In the genomic region with DNA sequence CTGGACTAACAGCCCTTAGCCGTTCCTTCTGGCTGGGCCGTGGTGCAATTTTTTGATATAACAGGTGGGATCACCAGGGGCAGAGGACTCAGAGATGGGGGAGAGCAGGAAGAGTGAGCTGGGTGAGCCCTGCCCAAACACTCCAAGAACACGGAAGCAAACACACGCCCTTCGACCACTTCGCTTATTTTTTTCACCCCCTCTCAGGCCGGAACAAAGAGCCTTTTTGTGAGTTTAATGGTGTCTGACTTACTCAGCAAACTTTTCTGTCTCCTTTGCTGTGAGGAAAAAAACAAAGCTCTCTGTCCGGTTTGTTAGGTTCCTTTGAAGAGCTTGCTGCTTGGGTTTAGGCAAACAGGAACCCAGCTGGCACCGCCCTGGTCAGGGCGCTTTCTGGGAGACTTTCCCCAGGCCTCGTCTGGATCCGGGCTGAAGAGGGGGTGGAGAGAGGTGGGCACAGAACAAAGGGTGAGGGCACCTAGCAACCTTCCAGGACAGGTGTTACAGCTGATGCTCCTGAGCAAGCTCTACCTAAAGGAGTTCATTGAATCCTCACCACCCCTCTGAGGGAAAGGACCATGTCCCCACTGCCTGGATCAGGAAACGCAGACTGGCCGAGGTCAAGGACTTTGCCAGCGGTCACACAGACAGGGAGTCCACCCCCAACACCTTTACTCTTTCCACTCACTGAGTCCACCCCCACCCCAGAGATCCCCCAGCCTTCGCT, we compare ENCODE assay signal across 1 cellular context.
TF ChIP-seq lines count a peak whose summit lies in the region.

No MANE protein-coding gene starts in this region.

TF ChIP-seq in HepG2, 621 proteins besides CTCF, POLR2A, EP300 and RAD21 (continued from another document and continues in another):
- TF ChIP-seq, protein P1, sequence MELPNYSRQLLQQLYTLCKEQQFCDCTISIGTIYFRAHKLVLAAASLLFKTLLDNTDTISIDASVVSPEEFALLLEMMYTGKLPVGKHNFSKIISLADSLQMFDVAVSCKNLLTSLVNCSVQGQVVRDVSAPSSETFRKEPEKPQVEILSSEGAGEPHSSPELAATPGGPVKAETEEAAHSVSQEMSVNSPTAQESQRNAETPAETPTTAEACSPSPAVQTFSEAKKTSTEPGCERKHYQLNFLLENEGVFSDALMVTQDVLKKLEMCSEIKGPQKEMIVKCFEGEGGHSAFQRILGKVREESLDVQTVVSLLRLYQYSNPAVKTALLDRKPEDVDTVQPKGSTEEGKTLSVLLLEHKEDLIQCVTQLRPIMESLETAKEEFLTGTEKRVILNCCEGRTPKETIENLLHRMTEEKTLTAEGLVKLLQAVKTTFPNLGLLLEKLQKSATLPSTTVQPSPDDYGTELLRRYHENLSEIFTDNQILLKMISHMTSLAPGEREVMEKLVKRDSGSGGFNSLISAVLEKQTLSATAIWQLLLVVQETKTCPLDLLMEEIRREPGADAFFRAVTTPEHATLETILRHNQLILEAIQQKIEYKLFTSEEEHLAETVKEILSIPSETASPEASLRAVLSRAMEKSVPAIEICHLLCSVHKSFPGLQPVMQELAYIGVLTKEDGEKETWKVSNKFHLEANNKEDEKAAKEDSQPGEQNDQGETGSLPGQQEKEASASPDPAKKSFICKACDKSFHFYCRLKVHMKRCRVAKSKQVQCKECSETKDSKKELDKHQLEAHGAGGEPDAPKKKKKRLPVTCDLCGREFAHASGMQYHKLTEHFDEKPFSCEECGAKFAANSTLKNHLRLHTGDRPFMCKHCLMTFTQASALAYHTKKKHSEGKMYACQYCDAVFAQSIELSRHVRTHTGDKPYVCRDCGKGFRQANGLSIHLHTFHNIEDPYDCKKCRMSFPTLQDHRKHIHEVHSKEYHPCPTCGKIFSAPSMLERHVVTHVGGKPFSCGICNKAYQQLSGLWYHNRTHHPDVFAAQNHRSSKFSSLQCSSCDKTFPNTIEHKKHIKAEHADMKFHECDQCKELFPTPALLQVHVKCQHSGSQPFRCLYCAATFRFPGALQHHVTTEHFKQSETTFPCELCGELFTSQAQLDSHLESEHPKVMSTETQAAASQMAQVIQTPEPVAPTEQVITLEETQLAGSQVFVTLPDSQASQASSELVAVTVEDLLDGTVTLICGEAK (IDR thresholded peaks at IDR 0.05), result no peak
- TF ChIP-seq, protein P1 (CRISPR knock-in tag; IDR thresholded peaks at IDR 0.05), result no peak
- TF ChIP-seq RXRA (CRISPR knock-in tag; IDR thresholded peaks at IDR 0.05), result no peak; the same call in none of the 2 replicates
- TF ChIP-seq CBX2 (IDR thresholded peaks at IDR 0.05; ENCODE audit: low read depth, low read length), result no peak
- TF ChIP-seq CBX2 (CRISPR knock-in tag; IDR thresholded peaks at IDR 0.05; ENCODE audit: low read depth), result no peak
- TF ChIP-seq ZNF225 (CRISPR knock-in tag; IDR thresholded peaks at IDR 0.05), result no peak
- no peak for TF ChIP-seq NFYC (CRISPR knock-in tag; IDR thresholded peaks at IDR 0.05)
- no peak for TF ChIP-seq NFE2 (CRISPR knock-in tag; IDR thresholded peaks at IDR 0.05)
- TF ChIP-seq, protein P2, sequence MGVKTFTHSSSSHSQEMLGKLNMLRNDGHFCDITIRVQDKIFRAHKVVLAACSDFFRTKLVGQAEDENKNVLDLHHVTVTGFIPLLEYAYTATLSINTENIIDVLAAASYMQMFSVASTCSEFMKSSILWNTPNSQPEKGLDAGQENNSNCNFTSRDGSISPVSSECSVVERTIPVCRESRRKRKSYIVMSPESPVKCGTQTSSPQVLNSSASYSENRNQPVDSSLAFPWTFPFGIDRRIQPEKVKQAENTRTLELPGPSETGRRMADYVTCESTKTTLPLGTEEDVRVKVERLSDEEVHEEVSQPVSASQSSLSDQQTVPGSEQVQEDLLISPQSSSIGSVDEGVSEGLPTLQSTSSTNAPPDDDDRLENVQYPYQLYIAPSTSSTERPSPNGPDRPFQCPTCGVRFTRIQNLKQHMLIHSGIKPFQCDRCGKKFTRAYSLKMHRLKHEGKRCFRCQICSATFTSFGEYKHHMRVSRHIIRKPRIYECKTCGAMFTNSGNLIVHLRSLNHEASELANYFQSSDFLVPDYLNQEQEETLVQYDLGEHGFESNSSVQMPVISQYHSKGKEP (CRISPR knock-in tag; IDR thresholded peaks at IDR 0.05), result no peak
- TF ChIP-seq, protein P3, sequence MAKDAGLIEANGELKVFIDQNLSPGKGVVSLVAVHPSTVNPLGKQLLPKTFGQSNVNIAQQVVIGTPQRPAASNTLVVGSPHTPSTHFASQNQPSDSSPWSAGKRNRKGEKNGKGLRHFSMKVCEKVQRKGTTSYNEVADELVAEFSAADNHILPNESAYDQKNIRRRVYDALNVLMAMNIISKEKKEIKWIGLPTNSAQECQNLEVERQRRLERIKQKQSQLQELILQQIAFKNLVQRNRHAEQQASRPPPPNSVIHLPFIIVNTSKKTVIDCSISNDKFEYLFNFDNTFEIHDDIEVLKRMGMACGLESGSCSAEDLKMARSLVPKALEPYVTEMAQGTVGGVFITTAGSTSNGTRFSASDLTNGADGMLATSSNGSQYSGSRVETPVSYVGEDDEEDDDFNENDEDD (CRISPR knock-in tag; IDR thresholded peaks at IDR 0.05; ENCODE audit: borderline replicate concordance), result no peak
- TF ChIP-seq ZNF776 (CRISPR knock-in tag; IDR thresholded peaks at IDR 0.05), result no peak
- no peak for TF ChIP-seq NCOA1 (CRISPR knock-in tag; IDR thresholded peaks at IDR 0.05)
- no peak for TF ChIP-seq ZNF235 (CRISPR knock-in tag; IDR thresholded peaks at IDR 0.05; ENCODE audit: borderline replicate concordance)
- TF ChIP-seq NKX3-1 (CRISPR knock-in tag; IDR thresholded peaks at IDR 0.05), result peak; percentile 61; the same call in 1 of the 2 replicates
- TF ChIP-seq ZNF619 (CRISPR knock-in tag; IDR thresholded peaks at IDR 0.05), result no peak
- no peak for TF ChIP-seq RELA (CRISPR knock-in tag; IDR thresholded peaks at IDR 0.05)
- TF ChIP-seq MIER3 (CRISPR knock-in tag; IDR thresholded peaks at IDR 0.05; ENCODE audit: borderline replicate concordance), result no peak
- TF ChIP-seq HNF4G (IDR thresholded peaks at IDR 0.05; ENCODE audit: borderline replicate concordance, low read depth, low read length), result peak; percentile 56; the same call in 1 of the 2 replicates
- no peak for TF ChIP-seq HNF4G (CRISPR knock-in tag; IDR thresholded peaks at IDR 0.05; ENCODE audit: borderline replicate concordance, low read depth)
- TF ChIP-seq HES4 (CRISPR knock-in tag; IDR thresholded peaks at IDR 0.05; ENCODE audit: borderline replicate concordance), result no peak
- TF ChIP-seq ELF1 (CRISPR knock-in tag; IDR thresholded peaks at IDR 0.05), result peak; percentile 68; the same call in 1 of the 2 replicates
- TF ChIP-seq IRX3 (CRISPR knock-in tag; IDR thresholded peaks at IDR 0.05; ENCODE audit: borderline replicate concordance, low read depth), result no peak
- TF ChIP-seq RBFOX2 (IDR thresholded peaks at IDR 0.05; ENCODE audit: low read depth, low read length), result peak; percentile 66; the same call in 1 of the 2 replicates
- TF ChIP-seq RCOR2 (CRISPR knock-in tag; IDR thresholded peaks at IDR 0.05), result no peak
- TF ChIP-seq, protein P4, sequence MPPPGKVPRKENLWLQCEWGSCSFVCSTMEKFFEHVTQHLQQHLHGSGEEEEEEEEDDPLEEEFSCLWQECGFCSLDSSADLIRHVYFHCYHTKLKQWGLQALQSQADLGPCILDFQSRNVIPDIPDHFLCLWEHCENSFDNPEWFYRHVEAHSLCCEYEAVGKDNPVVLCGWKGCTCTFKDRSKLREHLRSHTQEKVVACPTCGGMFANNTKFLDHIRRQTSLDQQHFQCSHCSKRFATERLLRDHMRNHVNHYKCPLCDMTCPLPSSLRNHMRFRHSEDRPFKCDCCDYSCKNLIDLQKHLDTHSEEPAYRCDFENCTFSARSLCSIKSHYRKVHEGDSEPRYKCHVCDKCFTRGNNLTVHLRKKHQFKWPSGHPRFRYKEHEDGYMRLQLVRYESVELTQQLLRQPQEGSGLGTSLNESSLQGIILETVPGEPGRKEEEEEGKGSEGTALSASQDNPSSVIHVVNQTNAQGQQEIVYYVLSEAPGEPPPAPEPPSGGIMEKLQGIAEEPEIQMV (CRISPR knock-in tag; IDR thresholded peaks at IDR 0.05; ENCODE audit: low read depth), result no peak
- TF ChIP-seq DR1 (CRISPR knock-in tag; IDR thresholded peaks at IDR 0.05), result 0 out of 2 replicates have a peak, but pooled peaks have one; percentile 19
- TF ChIP-seq, protein P5, sequence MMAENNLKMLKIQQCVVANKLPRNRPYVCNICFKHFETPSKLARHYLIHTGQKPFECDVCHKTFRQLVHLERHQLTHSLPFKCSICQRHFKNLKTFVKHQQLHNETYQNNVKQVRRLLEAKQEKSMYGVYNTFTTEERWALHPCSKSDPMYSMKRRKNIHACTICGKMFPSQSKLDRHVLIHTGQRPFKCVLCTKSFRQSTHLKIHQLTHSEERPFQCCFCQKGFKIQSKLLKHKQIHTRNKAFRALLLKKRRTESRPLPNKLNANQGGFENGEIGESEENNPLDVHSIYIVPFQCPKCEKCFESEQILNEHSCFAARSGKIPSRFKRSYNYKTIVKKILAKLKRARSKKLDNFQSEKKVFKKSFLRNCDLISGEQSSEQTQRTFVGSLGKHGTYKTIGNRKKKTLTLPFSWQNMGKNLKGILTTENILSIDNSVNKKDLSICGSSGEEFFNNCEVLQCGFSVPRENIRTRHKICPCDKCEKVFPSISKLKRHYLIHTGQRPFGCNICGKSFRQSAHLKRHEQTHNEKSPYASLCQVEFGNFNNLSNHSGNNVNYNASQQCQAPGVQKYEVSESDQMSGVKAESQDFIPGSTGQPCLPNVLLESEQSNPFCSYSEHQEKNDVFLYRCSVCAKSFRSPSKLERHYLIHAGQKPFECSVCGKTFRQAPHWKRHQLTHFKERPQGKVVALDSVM (CRISPR knock-in tag; IDR thresholded peaks at IDR 0.05), result no peak
- TF ChIP-seq, protein P6, sequence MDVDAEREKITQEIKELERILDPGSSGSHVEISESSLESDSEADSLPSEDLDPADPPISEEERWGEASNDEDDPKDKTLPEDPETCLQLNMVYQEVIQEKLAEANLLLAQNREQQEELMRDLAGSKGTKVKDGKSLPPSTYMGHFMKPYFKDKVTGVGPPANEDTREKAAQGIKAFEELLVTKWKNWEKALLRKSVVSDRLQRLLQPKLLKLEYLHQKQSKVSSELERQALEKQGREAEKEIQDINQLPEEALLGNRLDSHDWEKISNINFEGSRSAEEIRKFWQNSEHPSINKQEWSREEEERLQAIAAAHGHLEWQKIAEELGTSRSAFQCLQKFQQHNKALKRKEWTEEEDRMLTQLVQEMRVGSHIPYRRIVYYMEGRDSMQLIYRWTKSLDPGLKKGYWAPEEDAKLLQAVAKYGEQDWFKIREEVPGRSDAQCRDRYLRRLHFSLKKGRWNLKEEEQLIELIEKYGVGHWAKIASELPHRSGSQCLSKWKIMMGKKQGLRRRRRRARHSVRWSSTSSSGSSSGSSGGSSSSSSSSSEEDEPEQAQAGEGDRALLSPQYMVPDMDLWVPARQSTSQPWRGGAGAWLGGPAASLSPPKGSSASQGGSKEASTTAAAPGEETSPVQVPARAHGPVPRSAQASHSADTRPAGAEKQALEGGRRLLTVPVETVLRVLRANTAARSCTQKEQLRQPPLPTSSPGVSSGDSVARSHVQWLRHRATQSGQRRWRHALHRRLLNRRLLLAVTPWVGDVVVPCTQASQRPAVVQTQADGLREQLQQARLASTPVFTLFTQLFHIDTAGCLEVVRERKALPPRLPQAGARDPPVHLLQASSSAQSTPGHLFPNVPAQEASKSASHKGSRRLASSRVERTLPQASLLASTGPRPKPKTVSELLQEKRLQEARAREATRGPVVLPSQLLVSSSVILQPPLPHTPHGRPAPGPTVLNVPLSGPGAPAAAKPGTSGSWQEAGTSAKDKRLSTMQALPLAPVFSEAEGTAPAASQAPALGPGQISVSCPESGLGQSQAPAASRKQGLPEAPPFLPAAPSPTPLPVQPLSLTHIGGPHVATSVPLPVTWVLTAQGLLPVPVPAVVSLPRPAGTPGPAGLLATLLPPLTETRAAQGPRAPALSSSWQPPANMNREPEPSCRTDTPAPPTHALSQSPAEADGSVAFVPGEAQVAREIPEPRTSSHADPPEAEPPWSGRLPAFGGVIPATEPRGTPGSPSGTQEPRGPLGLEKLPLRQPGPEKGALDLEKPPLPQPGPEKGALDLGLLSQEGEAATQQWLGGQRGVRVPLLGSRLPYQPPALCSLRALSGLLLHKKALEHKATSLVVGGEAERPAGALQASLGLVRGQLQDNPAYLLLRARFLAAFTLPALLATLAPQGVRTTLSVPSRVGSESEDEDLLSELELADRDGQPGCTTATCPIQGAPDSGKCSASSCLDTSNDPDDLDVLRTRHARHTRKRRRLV (CRISPR knock-in tag; IDR thresholded peaks at IDR 0.05), result no peak
- peak; percentile 74 for TF ChIP-seq NCOA2 (CRISPR knock-in tag; IDR thresholded peaks at IDR 0.05)
- TF ChIP-seq, protein P7, sequence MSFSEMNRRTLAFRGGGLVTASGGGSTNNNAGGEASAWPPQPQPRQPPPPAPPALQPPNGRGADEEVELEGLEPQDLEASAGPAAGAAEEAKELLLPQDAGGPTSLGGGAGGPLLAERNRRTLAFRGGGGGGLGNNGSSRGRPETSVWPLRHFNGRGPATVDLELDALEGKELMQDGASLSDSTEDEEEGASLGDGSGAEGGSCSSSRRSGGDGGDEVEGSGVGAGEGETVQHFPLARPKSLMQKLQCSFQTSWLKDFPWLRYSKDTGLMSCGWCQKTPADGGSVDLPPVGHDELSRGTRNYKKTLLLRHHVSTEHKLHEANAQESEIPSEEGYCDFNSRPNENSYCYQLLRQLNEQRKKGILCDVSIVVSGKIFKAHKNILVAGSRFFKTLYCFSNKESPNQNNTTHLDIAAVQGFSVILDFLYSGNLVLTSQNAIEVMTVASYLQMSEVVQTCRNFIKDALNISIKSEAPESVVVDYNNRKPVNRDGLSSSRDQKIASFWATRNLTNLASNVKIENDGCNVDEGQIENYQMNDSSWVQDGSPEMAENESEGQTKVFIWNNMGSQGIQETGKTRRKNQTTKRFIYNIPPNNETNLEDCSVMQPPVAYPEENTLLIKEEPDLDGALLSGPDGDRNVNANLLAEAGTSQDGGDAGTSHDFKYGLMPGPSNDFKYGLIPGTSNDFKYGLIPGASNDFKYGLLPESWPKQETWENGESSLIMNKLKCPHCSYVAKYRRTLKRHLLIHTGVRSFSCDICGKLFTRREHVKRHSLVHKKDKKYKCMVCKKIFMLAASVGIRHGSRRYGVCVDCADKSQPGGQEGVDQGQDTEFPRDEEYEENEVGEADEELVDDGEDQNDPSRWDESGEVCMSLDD (CRISPR knock-in tag; IDR thresholded peaks at IDR 0.05; ENCODE audit: borderline replicate concordance), result no peak
